In the genomic region with DNA sequence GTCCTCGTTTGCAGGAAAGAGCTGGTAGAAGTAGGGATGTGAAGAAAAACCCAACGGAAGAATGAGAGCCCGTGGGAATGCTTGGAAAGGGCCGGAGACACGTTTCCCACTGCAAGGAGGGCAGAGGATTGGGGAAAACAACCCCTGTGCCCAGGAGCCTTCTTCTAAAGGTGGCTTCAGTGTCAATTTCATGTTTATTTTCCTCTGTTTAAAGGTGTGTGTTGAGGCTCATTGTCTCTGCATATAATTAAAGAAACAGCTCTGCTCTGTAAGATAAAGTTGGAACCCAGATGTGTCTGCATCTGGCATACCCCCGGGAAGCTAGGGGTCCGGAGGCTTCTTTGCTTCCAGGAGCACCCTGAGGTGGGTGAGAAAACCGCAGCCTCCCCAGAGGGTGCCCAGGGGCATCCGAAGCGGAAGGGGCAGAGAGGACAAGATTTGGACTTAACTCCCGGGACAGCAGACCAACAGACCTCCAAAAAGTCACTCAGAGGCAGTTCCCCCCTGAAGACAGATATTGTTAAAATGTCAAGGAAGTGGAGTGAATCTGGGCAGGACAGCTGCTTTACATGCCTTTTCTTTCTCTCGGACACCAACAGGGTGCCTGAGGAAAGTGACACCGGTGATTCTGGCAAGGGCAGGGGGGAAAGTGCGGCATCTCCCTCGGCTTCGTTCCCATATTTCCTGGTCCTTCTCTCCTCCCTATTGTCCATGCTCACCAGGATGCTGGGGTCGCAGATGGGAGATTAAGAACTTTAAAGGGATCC, we compare ENCODE assay signal across 11 cellular contexts. TPM values are rescaled to one million over a fixed set of nuclear protein-coding genes. Genes with fewer than 3 reads are reported as not detected.
A peak's percentile ranks its signal among the peaks of the same experiment; 100 is the strongest.
DNase-seq lines count a peak whose midpoint lies in the region.
"Had no signal": no experiment of that assay in that cellular context is flagged by ENCODE, and none has a peak within 500 bp of the region (broad histone marks: within the 10 kb centered on the region; RNA-seq: fewer than 3 reads in every experiment).

No MANE protein-coding gene starts in this region.

- DNase-seq in activated CD8-positive, alpha-beta memory T cell treated with anti-CD3 and anti-CD28 coated beads, Interleukin-2, amount 50 U/mL, for 48 hours = peak; percentile 60
- no peak for DNase-seq in activated CD8-positive, alpha-beta memory T cell treated with anti-CD3 and anti-CD28 coated beads, Interleukin-2, amount 50 U/mL, for 4 hours
- DNase-seq in activated CD4-positive, alpha-beta memory T cell treated with anti-CD3 and anti-CD28 coated beads for 36 hours = peak; percentile 16
- DNase-seq in stimulated activated CD8-positive, alpha-beta memory T cell treated with anti-CD3 and anti-CD28 coated beads, Interleukin-4, amount 100 ng/mL, for 48 hours = peak; percentile 33
- DNase-seq in cerebellar cortex (ENCODE audit: low spot score) = no peak
- DNase-seq in dermis blood vessel endothelial cell = no peak
- no peak for DNase-seq in retina
- DNase-seq: NCI-H1092 treated with DMSO at 0.1 percent for 48 hours, uterus had no signal

- no peak overlapping the region for H3K27ac Mint-ChIP-seq in activated CD4-positive, alpha-beta memory T cell treated with anti-CD3 and anti-CD28 coated beads for 36 hours

- intact Hi-C loops in activated CD4-positive, alpha-beta memory T cell treated with anti-CD3 and anti-CD28 coated beads for 36 hours (cut with micrococcal nuclease) = loop anchor here (10.0 kb wide), 1 partner anchor 1991 kb away; no protein-coding TSS in a partner anchor

- peaks cover 68% of the 10 kb centered on the region for H3K4me1 Mint-ChIP-seq in activated CD4-positive, alpha-beta memory T cell treated with anti-CD3 and anti-CD28 coated beads for 36 hours (ENCODE audit: low read depth)

- H3K9me3 ChIP-seq in iPS-18c (ENCODE audit: control insufficient read depth, insufficient read depth, low read length) = no peaks in the 10 kb centered on the region
- H3K9me3 ChIP-seq: uterus had no signal

- POLR2A ChIA-PET in activated CD4-positive, alpha-beta memory T cell treated with anti-CD3 and anti-CD28 coated beads for 36 hours (lab: Charles Lee) = interaction anchor here (1.1 kb wide), 1 partner anchor 12 kb away, joined by 4 read pairs; no protein-coding TSS in a partner anchor

- no peaks in the 10 kb centered on the region for H3K9me3 Mint-ChIP-seq in activated CD4-positive, alpha-beta memory T cell treated with anti-CD3 and anti-CD28 coated beads for 36 hours

- CTCF ChIA-PET in activated CD4-positive, alpha-beta memory T cell treated with anti-CD3 and anti-CD28 coated beads for 36 hours (lab: Charles Lee) = no interaction called here

- peak overlapping the region; percentile 64 for H3K4me3 Mint-ChIP-seq in activated CD4-positive, alpha-beta memory T cell treated with anti-CD3 and anti-CD28 coated beads for 36 hours

- H3K27me3 Mint-ChIP-seq in activated CD4-positive, alpha-beta memory T cell treated with anti-CD3 and anti-CD28 coated beads for 36 hours = peaks cover 77% of the 10 kb centered on the region

- H3K36me3 Mint-ChIP-seq in activated CD4-positive, alpha-beta memory T cell treated with anti-CD3 and anti-CD28 coated beads for 36 hours = no peaks in the 10 kb centered on the region

- H3K4me3 ChIP-seq in iPS-18c (ENCODE audit: insufficient read depth, low read depth, low read length) = peak overlapping the region; percentile 4; the same call in 1 of the 2 replicates
- H3K4me3 ChIP-seq: uterus had no signal

RNA-seq across cellular contexts. Expression of gene GATA3, which starts 8.6 kb away (rescaled TPM):
- 10 to 100 TPM; 46.3 to 47.4 TPM for total RNA-seq in activated CD4-positive, alpha-beta memory T cell treated with anti-CD3 and anti-CD28 coated beads for 36 hours
- total RNA-seq in dermis blood vessel endothelial cell = 0.05 and 0.17 TPM in 2 replicates
- total RNA-seq: fibroblast of villous mesenchyme had no signal

Comparison
In these comparisons a context has a peak if more than half of its experiments do, and no peak if none do; other contexts are left out.
1. DNase-seq: peak in activated CD8-positive, alpha-beta memory T cell treated with anti-CD3 and anti-CD28 coated beads, Interleukin-2, amount 50 U/mL, for 48 hours (single experiment), activated CD4-positive, alpha-beta memory T cell treated with anti-CD3 and anti-CD28 coated beads for 36 hours (single experiment) and stimulated activated CD8-positive, alpha-beta memory T cell treated with anti-CD3 and anti-CD28 coated beads, Interleukin-4, amount 100 ng/mL, for 48 hours (single experiment); none in activated CD8-positive, alpha-beta memory T cell treated with anti-CD3 and anti-CD28 coated beads, Interleukin-2, amount 50 U/mL, for 4 hours (single experiment), cerebellar cortex (single experiment), dermis blood vessel endothelial cell (single experiment) and retina (single experiment).
2. RNA of gene GATA3, which starts 8.6 kb away (total RNA-seq): 46.3 to 47.4 TPM in activated CD4-positive, alpha-beta memory T cell treated with anti-CD3 and anti-CD28 coated beads for 36 hours; 0.05 to 0.17 TPM in dermis blood vessel endothelial cell; every median in the first group is over 10 times any median in the second.